1 cellular context compared by ENCODE assay signal in genomic region chr5:173565491-173566038, GRCh38.
TF ChIP-seq lines count a peak whose summit lies in the region.

No MANE protein-coding gene starts in this region.

TF ChIP-seq in IMR-90, 13 proteins besides CTCF, POLR2A, EP300 and RAD21:
- TF ChIP-seq FOS (IDR thresholded peaks at IDR 0.05; ENCODE audit: low read depth, low read length) (no peak), RFX5 (IDR thresholded peaks at IDR 0.05; ENCODE audit: low read depth, low read length) (no peak), MAZ (IDR thresholded peaks at IDR 0.05; ENCODE audit: borderline replicate concordance, low read depth, low read length) (no peak), CEBPB (IDR thresholded peaks at IDR 0.05; ENCODE audit: low read depth, low read length) (no peak), NFE2L2 (IDR thresholded peaks at IDR 0.05; ENCODE audit: low read depth, low read length) (no peak), CHD1 (IDR thresholded peaks at IDR 0.05; ENCODE audit: low read depth, low read length) (no peak), BHLHE40 (IDR thresholded peaks at IDR 0.05; ENCODE audit: low read depth, low read length) (no peak), SMC3 (IDR thresholded peaks at IDR 0.05; ENCODE audit: low read depth, low read length) (no peak), RCOR1 (IDR thresholded peaks at IDR 0.05; ENCODE audit: insufficient replicate concordance, low read length) (no peak), MAFK (IDR thresholded peaks at IDR 0.05; ENCODE audit: low read depth, low read length) (no peak), MXI1 (IDR thresholded peaks at IDR 0.05; ENCODE audit: borderline replicate concordance, low read depth, low read length) (no peak)
- TF ChIP-seq, protein P1, sequence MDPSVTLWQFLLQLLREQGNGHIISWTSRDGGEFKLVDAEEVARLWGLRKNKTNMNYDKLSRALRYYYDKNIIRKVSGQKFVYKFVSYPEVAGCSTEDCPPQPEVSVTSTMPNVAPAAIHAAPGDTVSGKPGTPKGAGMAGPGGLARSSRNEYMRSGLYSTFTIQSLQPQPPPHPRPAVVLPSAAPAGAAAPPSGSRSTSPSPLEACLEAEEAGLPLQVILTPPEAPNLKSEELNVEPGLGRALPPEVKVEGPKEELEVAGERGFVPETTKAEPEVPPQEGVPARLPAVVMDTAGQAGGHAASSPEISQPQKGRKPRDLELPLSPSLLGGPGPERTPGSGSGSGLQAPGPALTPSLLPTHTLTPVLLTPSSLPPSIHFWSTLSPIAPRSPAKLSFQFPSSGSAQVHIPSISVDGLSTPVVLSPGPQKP (IDR thresholded peaks at IDR 0.05; ENCODE audit: borderline replicate concordance, low read depth, low read length) = no peak
- TF ChIP-seq, protein P2, sequence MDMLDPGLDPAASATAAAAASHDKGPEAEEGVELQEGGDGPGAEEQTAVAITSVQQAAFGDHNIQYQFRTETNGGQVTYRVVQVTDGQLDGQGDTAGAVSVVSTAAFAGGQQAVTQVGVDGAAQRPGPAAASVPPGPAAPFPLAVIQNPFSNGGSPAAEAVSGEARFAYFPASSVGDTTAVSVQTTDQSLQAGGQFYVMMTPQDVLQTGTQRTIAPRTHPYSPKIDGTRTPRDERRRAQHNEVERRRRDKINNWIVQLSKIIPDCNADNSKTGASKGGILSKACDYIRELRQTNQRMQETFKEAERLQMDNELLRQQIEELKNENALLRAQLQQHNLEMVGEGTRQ (IDR thresholded peaks at IDR 0.05; ENCODE audit: low read depth, low read length) = no peak
